ENCODE assay signal across 2 cellular contexts in genomic region chr6:100339574-100340255, GRCh38.
TF ChIP-seq lines count a peak whose summit lies in the region.

No MANE protein-coding gene starts in this region.

TF ChIP-seq in IMR-90, 13 proteins besides CTCF, POLR2A, EP300 and RAD21:
- peak; percentile 99 for TF ChIP-seq MAFK (IDR thresholded peaks at IDR 0.05; ENCODE audit: low read depth, low read length)
- no peak for TF ChIP-seq BHLHE40 (IDR thresholded peaks at IDR 0.05; ENCODE audit: low read depth, low read length)

TF ChIP-seq in H1, 55 proteins besides CTCF, POLR2A, EP300 and RAD21:
- TF ChIP-seq MAFK (IDR thresholded peaks at IDR 0.05; ENCODE audit: low read depth, low read length) (peak; percentile 94), TCF12 (IDR thresholded peaks at IDR 0.05; ENCODE audit: low read depth, low read length) (no peak), POLR2AphosphoS5 (IDR thresholded peaks at IDR 0.05; ENCODE audit: low read depth, low read length) (no peak), RBBP5 (IDR thresholded peaks at IDR 0.05; ENCODE audit: borderline replicate concordance, low read depth, low read length) (no peak), POU5F1 (IDR thresholded peaks at IDR 0.05; ENCODE audit: low read depth, low read length) (no peak), SRF (IDR thresholded peaks at IDR 0.05; ENCODE audit: low read depth, low read length) (no peak), NRF1 (IDR thresholded peaks at IDR 0.05; ENCODE audit: low read depth, low read length) (no peak)
